Comparison of ENCODE assay signal across 9 cellular contexts in the genomic region with DNA sequence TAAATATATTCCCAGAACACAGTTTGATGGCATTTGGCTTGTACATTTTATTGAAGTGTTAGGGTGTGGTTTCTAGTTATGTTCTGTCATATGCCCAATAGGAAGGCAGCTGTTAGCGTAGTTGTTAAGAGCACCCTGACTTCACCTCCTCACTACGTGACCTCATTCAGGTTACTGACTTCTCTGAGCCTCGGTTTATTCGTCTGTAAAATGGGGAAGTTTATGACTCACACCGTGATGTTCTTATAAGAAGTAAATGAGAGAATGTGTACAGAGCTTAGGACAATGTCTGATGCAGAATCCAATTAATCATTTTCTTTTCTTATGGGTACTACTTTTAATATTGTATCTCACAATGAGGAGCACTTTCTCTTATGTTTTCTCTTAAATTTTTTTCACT.
"Had no signal": no experiment of that assay in that cellular context is flagged by ENCODE, and none has a peak within 500 bp of the region (broad histone marks: within the 10 kb centered on the region; RNA-seq: fewer than 3 reads in every experiment).

No MANE protein-coding gene starts in this region.

- H3K4me1 ChIP-seq: HAP-1 had no signal

- DNase-seq: GM23248, GOT3, H7, HFFc6, IMR-90, KBM-7 had no signal

- H3K4me3 ChIP-seq: GM23248, HAP-1 had no signal

- H3K27ac ChIP-seq: GM23248, HL-60 had no signal

- H3K36me3 ChIP-seq: HAP-1 had no signal

- H3K9ac ChIP-seq: GM23248 had no signal

- ATAC-seq: HCT116 had no signal

- H2AFZ ChIP-seq: GM23248 had no signal
